In the genomic region with DNA sequence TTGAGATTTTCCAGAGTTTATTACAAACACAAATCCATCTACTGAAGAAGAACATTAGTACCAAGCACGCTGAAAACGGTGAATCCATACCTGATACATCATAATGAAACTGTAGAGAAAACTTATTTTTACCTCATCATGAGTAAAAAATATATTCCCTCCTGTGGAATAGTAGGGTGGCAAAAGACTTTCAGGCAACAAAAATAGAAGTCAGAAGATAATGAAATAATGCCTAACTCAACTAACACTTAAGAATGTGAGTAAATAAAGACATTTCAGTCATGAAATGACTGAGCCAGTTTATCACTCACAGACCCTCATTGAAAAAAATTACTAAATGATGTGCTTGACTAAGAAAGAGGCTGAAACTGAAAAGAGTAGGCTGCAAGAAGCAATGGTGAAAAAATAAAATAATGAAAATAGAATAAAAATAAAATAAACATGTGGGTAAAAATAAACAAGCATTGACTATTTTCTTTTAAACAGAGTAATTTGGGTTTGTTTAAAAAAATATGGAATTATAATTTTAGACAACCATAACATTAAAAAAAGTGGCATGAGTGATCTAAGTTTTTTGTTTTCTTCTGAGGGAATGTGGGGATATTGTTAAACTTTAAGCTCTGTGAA, we compare ENCODE assay signal across 15 cellular contexts.
DNase-seq lines count a peak whose midpoint lies in the region; ATAC-seq lines count a peak whose summit lies in the region.
"Had no signal": no experiment of that assay in that cellular context is flagged by ENCODE, and none has a peak within 500 bp of the region (broad histone marks: within the 10 kb centered on the region; RNA-seq: fewer than 3 reads in every experiment).

No MANE protein-coding gene starts in this region.

- DNase-seq in NCI-H2196 (lab: John Stamatoyannopoulos, UW; ENCODE audit: unreplicated experiment), result no peak
- DNase-seq in nucleus accumbens (lab: John Stamatoyannopoulos, UW), result no peak
- DNase-seq: activated CD8-positive, alpha-beta memory T cell treated with anti-CD3 and anti-CD28 coated beads, Interleukin-2, amount 50 U/mL, for 4 hours; adrenal gland; foreskin fibroblast; GOT3; SHP77 treated with DMSO at 0.1 percent for 48 hours; stimulated activated CD4-positive, alpha-beta T cell treated with anti-CD3 and anti-CD28 coated beads, Interleukin-1b, Interleukin-23, amount 100 ng/mL, for 48 hours; stimulated activated naive CD8-positive, alpha-beta T cell treated with anti-CD3 and anti-CD28 coated beads, Interleukin-15, Interleukin-2, amounts not matched to agents 100 U/mL and 50 U/mL, for 24 hours had no signal

- ATAC-seq in GM18858 (IDR thresholded peaks at IDR 0.05; ENCODE audit: unreplicated experiment), result peak; percentile 73
- peak; percentile 68 for ATAC-seq in GM21423 (IDR thresholded peaks at IDR 0.05; ENCODE audit: unreplicated experiment)
- ATAC-seq in HG02943 (IDR thresholded peaks at IDR 0.05; ENCODE audit: low read depth, unreplicated experiment), result peak; percentile 56
- peak; percentile 56 for ATAC-seq in HG03571 (IDR thresholded peaks at IDR 0.05; ENCODE audit: unreplicated experiment)
- no peak for ATAC-seq in HG03521 (IDR thresholded peaks at IDR 0.05; ENCODE audit: unreplicated experiment)
- no peak for ATAC-seq in HG02642 (IDR thresholded peaks at IDR 0.05; ENCODE audit: poor library complexity, unreplicated experiment)
- ATAC-seq: stimulated activated naive CD8-positive, alpha-beta T cell treated with anti-CD3 and anti-CD28 coated beads, Interleukin-15, Interleukin-2, amounts not matched to agents 100 U/mL and 50 U/mL, for 24 hours had no signal

Comparison
In these comparisons a context has a peak if more than half of its experiments do, and no peak if none do; other contexts are left out.
1. ATAC-seq: peak in GM18858 (single experiment), GM21423 (single experiment), HG02943 (single experiment) and HG03571 (single experiment); none in HG03521 (single experiment) and HG02642 (single experiment).